14 cellular contexts compared by ENCODE assay signal in the genomic region with DNA sequence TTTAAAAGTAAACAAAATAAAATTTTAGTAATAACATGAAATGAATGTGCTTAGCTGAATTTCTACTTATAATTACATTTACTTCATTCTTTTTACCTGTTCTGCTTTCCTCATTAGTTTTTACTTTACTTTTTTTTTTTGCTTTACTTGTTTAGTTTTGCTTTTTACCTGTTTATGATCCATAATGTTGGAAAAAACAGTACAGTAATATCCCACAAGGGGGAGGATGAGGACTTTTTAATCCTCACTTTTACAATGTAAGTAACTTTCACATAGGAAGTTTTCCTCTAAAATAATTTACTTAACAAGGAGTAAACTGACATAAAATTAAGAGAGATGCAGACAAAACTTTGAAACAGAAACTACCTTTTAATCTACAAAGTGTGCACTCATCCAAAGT.
A peak's percentile ranks its signal among the peaks of the same experiment; 100 is the strongest.
DNase-seq lines count a peak whose midpoint lies in the region; ATAC-seq, FAIRE-seq and TF ChIP-seq lines count a peak whose summit lies in the region.
"Had no signal": no experiment of that assay in that cellular context is flagged by ENCODE, and none has a peak within 500 bp of the region (broad histone marks: within the 10 kb centered on the region; RNA-seq: fewer than 3 reads in every experiment).

No MANE protein-coding gene starts in this region.

- no peak overlapping the region for H3K14ac ChIP-seq in mesenchymal stem cell (ENCODE audit: low read length in 2 of 2)

- no peaks in the 10 kb centered on the region for H4K20me1 ChIP-seq in mammary epithelial cell (ENCODE audit: insufficient read depth, low read length)

- no peak overlapping the region for H3K23ac ChIP-seq in mesenchymal stem cell (ENCODE audit: low read length in 2 of 2)

- no peak overlapping the region for H4K8ac ChIP-seq in mesenchymal stem cell (ENCODE audit: low read length)

- no peak overlapping the region for H2BK15ac ChIP-seq in mesenchymal stem cell (ENCODE audit: low read depth, poor library complexity, severe bottlenecking)

- no peak overlapping the region for H2BK5ac ChIP-seq in mesenchymal stem cell (ENCODE audit: low read depth, low read length, poor library complexity, severe bottlenecking)

- H3K27me3 Mint-ChIP-seq in Caco-2 (ENCODE audit: insufficient read depth, unreplicated experiment), result no peaks in the 10 kb centered on the region
- H3K27me3 Mint-ChIP-seq: activated CD4-positive, alpha-beta memory T cell treated with anti-CD3 and anti-CD28 coated beads, Interleukin-2, amount 10 ng/mL, durations not matched to agents 7 days and 5 days; natural killer cell treated with Interleukin-12 subunit alpha and Interleukin-12 subunit beta and Interleukin-15 and Interleukin-18, amount 100 ng/mL, for 72 hours had no signal

- POLR2A ChIA-PET in Caco-2 (lab: Charles Lee), result no interaction called here

- no peak overlapping the region for H3K27ac Mint-ChIP-seq in Caco-2 (ENCODE audit: unreplicated experiment)
- H3K27ac Mint-ChIP-seq: activated CD4-positive, alpha-beta memory T cell treated with anti-CD3 and anti-CD28 coated beads, Interleukin-2, amount 10 ng/mL, durations not matched to agents 7 days and 5 days; natural killer cell treated with Interleukin-12 subunit alpha and Interleukin-12 subunit beta and Interleukin-15 and Interleukin-18, amount 100 ng/mL, for 72 hours had no signal

- H2AFZ ChIP-seq in mammary epithelial cell (ENCODE audit: low read depth, low read length), result no peak overlapping the region
- H2AFZ ChIP-seq in mesenchymal stem cell (ENCODE audit: low read depth, low read length), result no peak overlapping the region

- no peak overlapping the region for H3K18ac ChIP-seq in mesenchymal stem cell (ENCODE audit: low read depth in 1 of 2, low read length in 2 of 2)

- peak; percentile 18; the same call in 1 of the 2 replicates for TF ChIP-seq RAD21 in Ishikawa (IDR thresholded peaks at IDR 0.05; ENCODE audit: low read depth)

- no peaks in the 10 kb centered on the region for H3K79me2 ChIP-seq in mammary epithelial cell (ENCODE audit: insufficient read depth, low read length)

- H3K4me1 Mint-ChIP-seq in Caco-2 (ENCODE audit: low read depth, unreplicated experiment), result no peaks in the 10 kb centered on the region
- H3K4me1 Mint-ChIP-seq: activated CD4-positive, alpha-beta memory T cell treated with anti-CD3 and anti-CD28 coated beads, Interleukin-2, amount 10 ng/mL, durations not matched to agents 7 days and 5 days had no signal

- no peaks in the 10 kb centered on the region for H3K36me3 ChIP-seq in mammary epithelial cell (ENCODE audit: insufficient read depth, low read length)
- H3K36me3 ChIP-seq in mesenchymal stem cell (ENCODE audit: control insufficient read depth in 1 of 2, insufficient read depth in 2 of 2, low read depth in 1 of 2, low read length in 2 of 2), result no peaks in the 10 kb centered on the region
- H3K36me3 ChIP-seq in Caco-2 (ENCODE audit: control insufficient read depth, insufficient read depth, low read length), result no peaks in the 10 kb centered on the region

- CTCF ChIA-PET in mammary epithelial cell (lab: Charles Lee; ENCODE audit: low non-redundant PET), result no interaction called here
- CTCF ChIA-PET in Caco-2 (lab: Charles Lee), result no interaction called here

- no peak overlapping the region for H3K4me3 ChIP-seq in mammary epithelial cell (replicated peaks in 1 of 3; ENCODE audit: insufficient read depth in 1 of 3, low read depth in 2 of 3, low read length in 3 of 3)
- H3K4me3 ChIP-seq in mesenchymal stem cell (ENCODE audit: insufficient read depth in 1 of 2, low read depth in 1 of 2, low read length in 2 of 2), result no peak overlapping the region
- no peak overlapping the region for H3K4me3 ChIP-seq in Caco-2 (ENCODE audit: low read depth, low read length)

- peaks cover 3% of the 10 kb centered on the region for H3K79me1 ChIP-seq in mesenchymal stem cell (replicated peaks; ENCODE audit: low read length, poor library complexity, severe bottlenecking)

- no TSS peak for BruUV-seq in mammary epithelial cell (replicated peaks; lab: Mats Ljungman, UMichigan)
- BruUV-seq in Caco-2 (replicated peaks; lab: Mats Ljungman, UMichigan), result no TSS peak

- TF ChIP-seq CTCF in D721Med (IDR thresholded peaks at IDR 0.05; ENCODE audit: insufficient read depth, missing control alignments) (peak; percentile 12), mammary epithelial cell (conservative IDR thresholded peaks at IDR 0.05 in 1 of 2, IDR thresholded peaks at IDR 0.05 in 1 of 2; ENCODE audit: extremely low read depth in 1 of 2, insufficient read depth in 1 of 2, low read depth in 1 of 2, low read length in 2 of 2) (peak; percentile 19 to 32), Caco-2 (IDR thresholded peaks at IDR 0.05; ENCODE audit: insufficient read depth in 1 of 2, low read depth in 1 of 2, low read length in 1 of 2, severe bottlenecking in 1 of 2, unreplicated experiment in 1 of 2) (peak in 1 of 2 experiments; percentile 15)

- in situ Hi-C loops in mammary epithelial cell (cut with MboI; ENCODE audit: low sequenced_read_pairs in 2 of 2), result no loop called here

- H3K9me3 ChIP-seq in mammary epithelial cell (replicated peaks; ENCODE audit: insufficient read depth, low read length) (no peaks in the 10 kb centered on the region), mesenchymal stem cell (ENCODE audit: control insufficient read depth, low read length) (no peaks in the 10 kb centered on the region), Caco-2 (no peaks in the 10 kb centered on the region)

- no peak overlapping the region for H3K4ac ChIP-seq in mesenchymal stem cell (ENCODE audit: low read depth in 1 of 2, low read length in 2 of 2)

- no peak overlapping the region for H4K91ac ChIP-seq in mesenchymal stem cell (ENCODE audit: low read length)

- TF ChIP-seq EP300 in Ishikawa (IDR thresholded peaks at IDR 0.05; ENCODE audit: borderline replicate concordance), result no peak

- no peak overlapping the region for H3K4me3 Mint-ChIP-seq in Caco-2 (ENCODE audit: unreplicated experiment)
- H3K4me3 Mint-ChIP-seq: activated CD4-positive, alpha-beta memory T cell treated with anti-CD3 and anti-CD28 coated beads, Interleukin-2, amount 10 ng/mL, durations not matched to agents 7 days and 5 days; natural killer cell treated with Interleukin-12 subunit alpha and Interleukin-12 subunit beta and Interleukin-15 and Interleukin-18, amount 100 ng/mL, for 72 hours had no signal

- no peak for ATAC-seq in HG02571 (IDR thresholded peaks at IDR 0.05; ENCODE audit: unreplicated experiment)
- ATAC-seq: natural killer cell treated with Interleukin-12 subunit alpha and Interleukin-12 subunit beta and Interleukin-15 and Interleukin-18, amount 100 ng/mL, for 72 hours had no signal

- no peak for FAIRE-seq in D721Med (lab: Jason Lieb, UNC)
- FAIRE-seq: small intestine had no signal

- H2BK120ac ChIP-seq in mesenchymal stem cell (ENCODE audit: low read depth, low read length), result no peak overlapping the region

- dilution Hi-C loops in mammary epithelial cell (cut with HindIII; ENCODE audit: low sequenced_read_pairs), result no loop called here

- H3K4me2 ChIP-seq in mammary epithelial cell (ENCODE audit: insufficient read depth, low read depth, low read length), result no peak overlapping the region
- no peak overlapping the region for H3K4me2 ChIP-seq in mesenchymal stem cell (ENCODE audit: low read length, poor library complexity, severe bottlenecking)

- H3K36me3 Mint-ChIP-seq in Caco-2 (ENCODE audit: insufficient read depth, unreplicated experiment), result no peaks in the 10 kb centered on the region
- H3K36me3 Mint-ChIP-seq: natural killer cell treated with Interleukin-12 subunit alpha and Interleukin-12 subunit beta and Interleukin-15 and Interleukin-18, amount 100 ng/mL, for 72 hours had no signal

- H3K9me3 Mint-ChIP-seq in Caco-2 (ENCODE audit: unreplicated experiment), result no peaks in the 10 kb centered on the region
- H3K9me3 Mint-ChIP-seq: activated CD4-positive, alpha-beta memory T cell treated with anti-CD3 and anti-CD28 coated beads, Interleukin-2, amount 10 ng/mL, durations not matched to agents 7 days and 5 days; natural killer cell treated with Interleukin-12 subunit alpha and Interleukin-12 subunit beta and Interleukin-15 and Interleukin-18, amount 100 ng/mL, for 72 hours had no signal

- H2AK5ac ChIP-seq in mesenchymal stem cell (ENCODE audit: low read length, severe bottlenecking), result no peak overlapping the region

- H3K9ac ChIP-seq in mammary epithelial cell (ENCODE audit: insufficient read depth, low read length), result no peak overlapping the region
- H3K9ac ChIP-seq in mesenchymal stem cell (ENCODE audit: low read length), result peak overlapping the region; percentile 21

- H2BK12ac ChIP-seq in mesenchymal stem cell (ENCODE audit: low read length in 2 of 2), result no peak overlapping the region

- H3K4me1 ChIP-seq in mammary epithelial cell (ENCODE audit: insufficient read depth, low read length) (no peaks in the 10 kb centered on the region), mesenchymal stem cell (ENCODE audit: control insufficient read depth, insufficient read depth, low read depth, low read length) (no peaks in the 10 kb centered on the region), Caco-2 (no peaks in the 10 kb centered on the region)

- intact Hi-C loops in mammary epithelial cell (cut with micrococcal nuclease), result loop anchor here (1.0 kb wide), 2 partner anchors 213 to 368 kb away; no protein-coding TSS in a partner anchor
- intact Hi-C loops in Caco-2 (cut with micrococcal nuclease; ENCODE audit: unreplicated experiment), result no loop called here

- no peak overlapping the region for H3K27ac ChIP-seq in mammary epithelial cell (ENCODE audit: insufficient read depth, low read depth, low read length)
- no peak overlapping the region for H3K27ac ChIP-seq in mesenchymal stem cell (ENCODE audit: low read length, poor library complexity, severe bottlenecking)

- no peak for DNase-seq in D721Med (ENCODE audit: insufficient read length, low spot score)
- no peak for DNase-seq in mammary epithelial cell
- peak; percentile 17 for DNase-seq in mesenchymal stem cell
- DNase-seq in D341Med (ENCODE audit: low spot score), result no peak
- DNase-seq in Caco-2, result no peak
- no peak for DNase-seq in 8988T
- DNase-seq: activated CD4-positive, alpha-beta memory T cell treated with anti-CD3 and anti-CD28 coated beads, Interleukin-2, amount 10 ng/mL, durations not matched to agents 7 days and 5 days; activated gamma-delta T cell; NCI-H226; small intestine; substantia nigra had no signal

- no peaks in the 10 kb centered on the region for H3K27me3 ChIP-seq in mammary epithelial cell (ENCODE audit: insufficient read depth, low read length)
- no peaks in the 10 kb centered on the region for H3K27me3 ChIP-seq in mesenchymal stem cell (ENCODE audit: control insufficient read depth in 1 of 2, insufficient read depth in 1 of 2, low read length in 2 of 2)
- H3K27me3 ChIP-seq in Caco-2 (replicated peaks; ENCODE audit: control insufficient read depth, insufficient read depth, low read length), result no peaks in the 10 kb centered on the region

TF ChIP-seq in Ishikawa, 13 proteins besides CTCF, POLR2A, EP300 and RAD21:
- no peak for TF ChIP-seq TEAD4 (IDR thresholded peaks at IDR 0.05)
- no peak for TF ChIP-seq FOXM1 (IDR thresholded peaks at IDR 0.05; ENCODE audit: borderline replicate concordance, low read depth)
- TF ChIP-seq TCF12 (IDR thresholded peaks at IDR 0.05; ENCODE audit: low read depth), result no peak
- TF ChIP-seq YY1 (IDR thresholded peaks at IDR 0.05; ENCODE audit: low read depth), result no peak
- no peak for TF ChIP-seq ZBTB7A (IDR thresholded peaks at IDR 0.05; ENCODE audit: low read depth)
